Comparison of ENCODE assay signal across 8 cellular contexts in genomic region chr16:69330286-69331109, GRCh38. TPM values are rescaled to one million over a fixed set of nuclear protein-coding genes. Genes with fewer than 3 reads are reported as not detected.
A peak's percentile ranks its signal among the peaks of the same experiment; 100 is the strongest.
DNase-seq lines count a peak whose midpoint lies in the region; ATAC-seq and TF ChIP-seq lines count a peak whose summit lies in the region.

Gene PDF (minus strand): TSS chr16:69330588. CDS start chr16:69330570, 18 bp downstream.

- H3K9me3 ChIP-seq in upper lobe of right lung: no peaks in the 10 kb centered on the region

- H3K27me3 ChIP-seq in upper lobe of right lung: no peaks in the 10 kb centered on the region

- intact Hi-C loops in left cardiac atrium (cut with DNase I) (no loop called here), posterior vena cava (cut with DNase I) (no loop called here), upper lobe of right lung (cut with DNase I) (no loop called here)

- peak; percentile 95 for ATAC-seq in GM18498 (IDR thresholded peaks at IDR 0.05; ENCODE audit: unreplicated experiment)
- peak; percentile 91 for ATAC-seq in HG02884 (IDR thresholded peaks at IDR 0.05; ENCODE audit: unreplicated experiment)
- peak; percentile 99 for ATAC-seq in left cardiac atrium
- peak; percentile 98 for ATAC-seq in upper lobe of right lung

- H3K27ac ChIP-seq in upper lobe of right lung: peak within 1 kb of the TSS; percentile 91

- TF ChIP-seq CTCF in upper lobe of right lung (IDR thresholded peaks at IDR 0.05): no peak

- peak within 1 kb of the TSS; percentile 85 for H3K4me3 ChIP-seq in upper lobe of right lung

- H3K4me1 Mint-ChIP-seq in T-helper 1 cell treated with Interleukin-12 subunit alpha and Interleukin-12 subunit beta and Interleukin-4 antibody, amounts not matched to agents 30 μg/mL and 1 μg/mL, for 36 hours (ENCODE audit: low read depth): peaks cover 27% of the 10 kb centered on the region

- H3K27me3 Mint-ChIP-seq in T-helper 1 cell treated with Interleukin-12 subunit alpha and Interleukin-12 subunit beta and Interleukin-4 antibody, amounts not matched to agents 30 μg/mL and 1 μg/mL, for 36 hours (ENCODE audit: low read depth): no peaks in the 10 kb centered on the region

- H3K36me3 Mint-ChIP-seq in T-helper 1 cell treated with Interleukin-12 subunit alpha and Interleukin-12 subunit beta and Interleukin-4 antibody, amounts not matched to agents 30 μg/mL and 1 μg/mL, for 36 hours (ENCODE audit: low read depth): peaks cover 16% of the 10 kb centered on the region

- H3K4me3 Mint-ChIP-seq in T-helper 1 cell treated with Interleukin-12 subunit alpha and Interleukin-12 subunit beta and Interleukin-4 antibody, amounts not matched to agents 30 μg/mL and 1 μg/mL, for 36 hours: peak within 1 kb of the TSS; percentile 81

- peaks cover 27% of the 10 kb centered on the region for H3K4me1 ChIP-seq in upper lobe of right lung

- DNase-seq in NCI-H146 treated with DMSO at 0.1 percent for 48 hours (lab: John Stamatoyannopoulos, UW; ENCODE audit: unreplicated experiment): peak; percentile 56
- DNase-seq in amniotic stem cell (lab: John Stamatoyannopoulos, UW): peak; percentile 90
- DNase-seq in left cardiac atrium: peak; percentile 97
- DNase-seq in posterior vena cava (ENCODE audit: low spot score): peak; percentile 98
- DNase-seq in upper lobe of right lung: peak; percentile 97

- H3K36me3 ChIP-seq in upper lobe of right lung: peaks cover 70% of the 10 kb centered on the region

- H3K27ac Mint-ChIP-seq in T-helper 1 cell treated with Interleukin-12 subunit alpha and Interleukin-12 subunit beta and Interleukin-4 antibody, amounts not matched to agents 30 μg/mL and 1 μg/mL, for 36 hours: no peak within 1 kb of the TSS

- H3K9me3 Mint-ChIP-seq in T-helper 1 cell treated with Interleukin-12 subunit alpha and Interleukin-12 subunit beta and Interleukin-4 antibody, amounts not matched to agents 30 μg/mL and 1 μg/mL, for 36 hours: no peaks in the 10 kb centered on the region

RNA-seq across cellular contexts. Expression of gene PDF, which starts in this region (rescaled TPM):
- 1 to 10 TPM; 6.2 to 9.4 TPM for total RNA-seq in left cardiac atrium
- 1 to 10 TPM; 6.6 to 6.9 TPM for total RNA-seq in posterior vena cava
- 8.8 TPM for total RNA-seq in upper lobe of right lung

Comparison
In these comparisons a context has a peak if more than half of its experiments do, and no peak if none do; other contexts are left out.
1. Peak in every context shown above with its lines: DNase-seq, ATAC-seq, H3K4me3 ChIP-seq and H3K27ac ChIP-seq.